In the genomic region with DNA sequence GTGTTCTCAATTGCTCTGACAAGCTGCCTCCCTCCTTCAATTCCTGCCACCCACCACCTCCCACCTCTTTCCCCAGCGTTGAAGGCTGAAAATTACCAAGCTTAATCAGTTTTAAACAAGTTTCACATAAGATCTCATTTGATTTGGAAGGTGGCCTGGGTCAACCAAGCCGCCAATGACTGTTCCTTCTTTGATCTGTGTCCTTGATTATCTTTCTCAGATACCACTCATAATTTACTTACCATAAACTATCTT, we compare ENCODE assay signal across 15 cellular contexts.
DNase-seq lines count a peak whose midpoint lies in the region; TF ChIP-seq lines count a peak whose summit lies in the region.
"Had no signal": no experiment of that assay in that cellular context is flagged by ENCODE, and none has a peak within 500 bp of the region (broad histone marks: within the 10 kb centered on the region; RNA-seq: fewer than 3 reads in every experiment).

No MANE protein-coding gene starts in this region.

- H3K9me3 ChIP-seq in HEK293 (ENCODE audit: control insufficient read depth, insufficient read depth, low read depth, low read length), result no peaks in the 10 kb centered on the region
- H3K9me3 ChIP-seq: BLaER1, Caco-2 had no signal

- DNase-seq in caudate nucleus (lab: John Stamatoyannopoulos, UW) (peak in 32 of 61 donors; percentile 1 to 68 (median 13)), putamen (ENCODE audit: low spot score) (peak; percentile 68), NCI-H2227 treated with DMSO at 0.1 percent for 48 hours (lab: John Stamatoyannopoulos, UW) (no peak), NCI-H69 (lab: John Stamatoyannopoulos, UW) (no peak)
- no peak for DNase-seq in effector CD4-positive, alpha-beta T cell
- DNase-seq: Caco-2; CD4-positive, CD25-positive, alpha-beta regulatory T cell; CD8-positive, alpha-beta T cell; DMS153; DND-41; H7; HCEC 1CT had no signal

- CTCF ChIA-PET in HEK293 (lab: Yijun Ruan, JAX), result no interaction called here

- POLR2A ChIA-PET in HEK293 (lab: Yijun Ruan, JAX), result no interaction called here

- no peaks in the 10 kb centered on the region for H3K36me3 ChIP-seq in HEK293 (ENCODE audit: control insufficient read depth in 2 of 2, insufficient read depth in 1 of 2, low read length in 2 of 2)
- H3K36me3 ChIP-seq: BLaER1 had no signal

- no peak overlapping the region for H3K4me3 ChIP-seq in HEK293 (ENCODE audit: low read depth, low read length)
- H3K4me3 ChIP-seq: BLaER1 had no signal

- H3K27ac ChIP-seq in HEK293 (ENCODE audit: extremely low read depth, low read depth, low read length) (no peak overlapping the region), caudate nucleus (ENCODE audit: low read depth, low read length) (no peak overlapping the region)
- H3K27ac ChIP-seq: BLaER1, C4-2B had no signal

- H3K4me1 ChIP-seq in HEK293 (ENCODE audit: control insufficient read depth, insufficient read depth, low read length), result no peaks in the 10 kb centered on the region
- H3K4me1 ChIP-seq: BLaER1, Caco-2 had no signal

- no peak for TF ChIP-seq CTCF in HEK293 (tag by site-specific recombination; IDR thresholded peaks at IDR 0.05)

TF ChIP-seq in HEK293, 187 proteins besides CTCF, POLR2A, EP300 and RAD21:
- no peak for TF ChIP-seq ZNF239 (tag by site-specific recombination; IDR thresholded peaks at IDR 0.05)
- TF ChIP-seq GLIS2 (tag by site-specific recombination; IDR thresholded peaks at IDR 0.05), result no peak
- peak; percentile 38 for TF ChIP-seq ZFHX2 (tag by site-specific recombination; conservative IDR thresholded peaks at IDR 0.05)

Comparison
In these comparisons a context has a peak if more than half of its experiments do, and no peak if none do; other contexts are left out.
1. DNase-seq: peak in caudate nucleus (32 of 61) and putamen (single experiment); none in NCI-H2227 treated with DMSO at 0.1 percent for 48 hours (single experiment), effector CD4-positive, alpha-beta T cell (single experiment) and NCI-H69 (single experiment).